1 cellular context compared by ENCODE assay signal in the genomic region with DNA sequence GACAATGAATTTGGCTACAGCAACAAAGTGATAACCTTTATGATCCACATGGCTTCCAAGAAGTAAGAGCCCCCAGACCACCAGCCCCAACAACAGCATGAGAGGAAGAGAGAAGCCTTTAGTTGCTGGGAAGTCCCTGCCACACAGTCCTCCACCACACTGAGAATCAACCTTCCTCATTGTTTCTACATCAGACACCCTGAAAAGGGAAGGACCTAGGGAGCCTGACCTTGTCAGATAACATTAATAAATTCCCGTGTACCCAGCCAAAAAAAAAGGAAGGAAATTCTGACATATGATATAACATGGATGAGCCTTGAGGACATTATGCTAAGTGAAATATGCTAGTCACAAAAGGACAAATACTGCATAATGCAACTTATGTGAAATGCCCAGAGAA.
TF ChIP-seq lines count a peak whose summit lies in the region.

No MANE protein-coding gene starts in this region.

TF ChIP-seq in HepG2, 621 proteins besides CTCF, POLR2A, EP300 and RAD21 (continued from another document):
- TF ChIP-seq, protein P1, sequence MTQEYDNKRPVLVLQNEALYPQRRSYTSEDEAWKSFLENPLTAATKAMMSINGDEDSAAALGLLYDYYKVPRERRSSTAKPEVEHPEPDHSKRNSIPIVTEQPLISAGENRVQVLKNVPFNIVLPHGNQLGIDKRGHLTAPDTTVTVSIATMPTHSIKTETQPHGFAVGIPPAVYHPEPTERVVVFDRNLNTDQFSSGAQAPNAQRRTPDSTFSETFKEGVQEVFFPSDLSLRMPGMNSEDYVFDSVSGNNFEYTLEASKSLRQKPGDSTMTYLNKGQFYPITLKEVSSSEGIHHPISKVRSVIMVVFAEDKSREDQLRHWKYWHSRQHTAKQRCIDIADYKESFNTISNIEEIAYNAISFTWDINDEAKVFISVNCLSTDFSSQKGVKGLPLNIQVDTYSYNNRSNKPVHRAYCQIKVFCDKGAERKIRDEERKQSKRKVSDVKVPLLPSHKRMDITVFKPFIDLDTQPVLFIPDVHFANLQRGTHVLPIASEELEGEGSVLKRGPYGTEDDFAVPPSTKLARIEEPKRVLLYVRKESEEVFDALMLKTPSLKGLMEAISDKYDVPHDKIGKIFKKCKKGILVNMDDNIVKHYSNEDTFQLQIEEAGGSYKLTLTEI (CRISPR knock-in tag; conservative IDR thresholded peaks at IDR 0.05), result no peak
- no peak for TF ChIP-seq MTA1 (CRISPR knock-in tag; IDR thresholded peaks at IDR 0.05; ENCODE audit: borderline replicate concordance)
- no peak for TF ChIP-seq ZNF569 (CRISPR knock-in tag; IDR thresholded peaks at IDR 0.05; ENCODE audit: borderline replicate concordance)
- TF ChIP-seq ZNF329 (CRISPR knock-in tag; IDR thresholded peaks at IDR 0.05; ENCODE audit: low read depth), result no peak
- no peak for TF ChIP-seq GATA4 (IDR thresholded peaks at IDR 0.05; ENCODE audit: borderline replicate concordance, low read depth)
- TF ChIP-seq, protein P2, sequence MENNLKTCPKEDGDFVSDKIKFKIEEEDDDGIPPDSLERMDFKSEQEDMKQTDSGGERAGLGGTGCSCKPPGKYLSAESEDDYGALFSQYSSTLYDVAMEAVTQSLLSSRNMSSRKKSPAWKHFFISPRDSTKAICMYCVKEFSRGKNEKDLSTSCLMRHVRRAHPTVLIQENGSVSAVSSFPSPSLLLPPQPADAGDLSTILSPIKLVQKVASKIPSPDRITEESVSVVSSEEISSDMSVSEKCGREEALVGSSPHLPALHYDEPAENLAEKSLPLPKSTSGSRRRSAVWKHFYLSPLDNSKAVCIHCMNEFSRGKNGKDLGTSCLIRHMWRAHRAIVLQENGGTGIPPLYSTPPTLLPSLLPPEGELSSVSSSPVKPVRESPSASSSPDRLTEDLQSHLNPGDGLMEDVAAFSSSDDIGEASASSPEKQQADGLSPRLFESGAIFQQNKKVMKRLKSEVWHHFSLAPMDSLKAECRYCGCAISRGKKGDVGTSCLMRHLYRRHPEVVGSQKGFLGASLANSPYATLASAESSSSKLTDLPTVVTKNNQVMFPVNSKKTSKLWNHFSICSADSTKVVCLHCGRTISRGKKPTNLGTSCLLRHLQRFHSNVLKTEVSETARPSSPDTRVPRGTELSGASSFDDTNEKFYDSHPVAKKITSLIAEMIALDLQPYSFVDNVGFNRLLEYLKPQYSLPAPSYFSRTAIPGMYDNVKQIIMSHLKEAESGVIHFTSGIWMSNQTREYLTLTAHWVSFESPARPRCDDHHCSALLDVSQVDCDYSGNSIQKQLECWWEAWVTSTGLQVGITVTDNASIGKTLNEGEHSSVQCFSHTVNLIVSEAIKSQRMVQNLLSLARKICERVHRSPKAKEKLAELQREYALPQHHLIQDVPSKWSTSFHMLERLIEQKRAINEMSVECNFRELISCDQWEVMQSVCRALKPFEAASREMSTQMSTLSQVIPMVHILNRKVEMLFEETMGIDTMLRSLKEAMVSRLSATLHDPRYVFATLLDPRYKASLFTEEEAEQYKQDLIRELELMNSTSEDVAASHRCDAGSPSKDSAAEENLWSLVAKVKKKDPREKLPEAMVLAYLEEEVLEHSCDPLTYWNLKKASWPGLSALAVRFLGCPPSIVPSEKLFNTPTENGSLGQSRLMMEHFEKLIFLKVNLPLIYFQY (CRISPR knock-in tag; IDR thresholded peaks at IDR 0.05; ENCODE audit: borderline replicate concordance), result no peak
- TF ChIP-seq, protein P3, sequence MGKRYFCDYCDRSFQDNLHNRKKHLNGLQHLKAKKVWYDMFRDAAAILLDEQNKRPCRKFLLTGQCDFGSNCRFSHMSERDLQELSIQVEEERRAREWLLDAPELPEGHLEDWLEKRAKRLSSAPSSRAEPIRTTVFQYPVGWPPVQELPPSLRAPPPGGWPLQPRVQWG (CRISPR knock-in tag; IDR thresholded peaks at IDR 0.05; ENCODE audit: borderline replicate concordance, low read depth), result no peak
- no peak for TF ChIP-seq ZNF253 (CRISPR knock-in tag; IDR thresholded peaks at IDR 0.05; ENCODE audit: borderline replicate concordance)
- TF ChIP-seq, protein P4, sequence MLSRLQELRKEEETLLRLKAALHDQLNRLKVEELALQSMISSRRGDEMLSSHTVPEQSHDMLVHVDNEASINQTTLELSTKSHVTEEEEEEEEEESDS (CRISPR knock-in tag; IDR thresholded peaks at IDR 0.05; ENCODE audit: borderline replicate concordance), result no peak
- no peak for TF ChIP-seq NAIF1 (CRISPR knock-in tag; IDR thresholded peaks at IDR 0.05; ENCODE audit: borderline replicate concordance)
- no peak for TF ChIP-seq ZSCAN30 (CRISPR knock-in tag; IDR thresholded peaks at IDR 0.05)
- TF ChIP-seq, protein P5, sequence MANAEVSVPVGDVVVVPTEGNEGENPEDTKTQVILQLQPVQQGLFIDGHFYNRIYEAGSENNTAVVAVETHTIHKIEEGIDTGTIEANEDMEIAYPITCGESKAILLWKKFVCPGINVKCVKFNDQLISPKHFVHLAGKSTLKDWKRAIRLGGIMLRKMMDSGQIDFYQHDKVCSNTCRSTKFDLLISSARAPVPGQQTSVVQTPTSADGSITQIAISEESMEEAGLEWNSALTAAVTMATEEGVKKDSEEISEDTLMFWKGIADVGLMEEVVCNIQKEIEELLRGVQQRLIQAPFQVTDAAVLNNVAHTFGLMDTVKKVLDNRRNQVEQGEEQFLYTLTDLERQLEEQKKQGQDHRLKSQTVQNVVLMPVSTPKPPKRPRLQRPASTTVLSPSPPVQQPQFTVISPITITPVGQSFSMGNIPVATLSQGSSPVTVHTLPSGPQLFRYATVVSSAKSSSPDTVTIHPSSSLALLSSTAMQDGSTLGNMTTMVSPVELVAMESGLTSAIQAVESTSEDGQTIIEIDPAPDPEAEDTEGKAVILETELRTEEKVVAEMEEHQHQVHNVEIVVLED (CRISPR knock-in tag; IDR thresholded peaks at IDR 0.05; ENCODE audit: borderline replicate concordance), result no peak
- TF ChIP-seq ZNF761 (CRISPR knock-in tag; conservative IDR thresholded peaks at IDR 0.05), result no peak
- TF ChIP-seq BHLHE40 (IDR thresholded peaks at IDR 0.05; ENCODE audit: low read length), result no peak
TF ChIP-seq in HepG2: peak in this region for 0.
